In the genomic region with DNA sequence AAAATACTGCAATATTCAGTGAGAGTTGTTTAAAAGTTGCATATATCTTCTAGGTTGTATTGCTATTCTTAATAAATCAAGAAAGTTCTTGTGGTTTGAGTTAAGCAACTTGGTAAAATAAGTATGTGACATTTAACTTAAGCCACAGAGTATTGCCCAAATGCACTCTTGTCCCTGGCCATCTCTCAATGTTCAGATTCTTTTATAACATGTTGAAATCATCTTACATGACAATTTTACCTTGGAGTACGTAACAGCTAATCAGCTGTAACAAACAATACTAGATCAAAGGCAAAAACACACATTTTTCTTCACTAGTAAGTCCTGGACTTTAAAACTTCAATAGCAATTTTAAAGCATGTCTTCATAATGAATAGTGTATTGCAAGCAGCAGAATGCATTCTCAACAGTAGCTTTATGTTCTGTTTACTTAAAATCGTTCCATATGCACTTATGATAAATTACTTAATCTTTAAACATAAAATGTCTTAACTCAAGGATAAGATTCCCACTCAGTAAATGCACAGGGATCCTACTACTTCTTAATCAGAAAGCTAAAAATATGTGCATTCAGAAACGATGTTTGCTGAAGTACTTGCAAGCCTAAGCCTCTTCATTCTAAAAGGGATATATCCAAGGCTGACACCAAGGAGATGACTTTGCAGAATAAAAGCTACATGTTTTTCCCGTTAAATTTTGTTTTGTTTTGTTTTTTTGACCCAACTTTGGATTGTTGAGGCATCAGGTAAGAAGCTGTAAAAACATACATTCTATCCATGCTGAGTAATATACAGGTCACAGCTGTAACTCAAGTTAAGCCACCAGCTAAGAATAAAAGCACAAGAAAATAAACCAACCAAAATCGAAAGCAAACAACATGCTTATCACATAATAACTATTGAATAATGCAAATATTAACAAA, we compare ENCODE assay signal across 15 cellular contexts.
DNase-seq lines count a peak whose midpoint lies in the region; ATAC-seq, FAIRE-seq and TF ChIP-seq lines count a peak whose summit lies in the region.
"Had no signal": no experiment of that assay in that cellular context is flagged by ENCODE, and none has a peak within 500 bp of the region (broad histone marks: within the 10 kb centered on the region; RNA-seq: fewer than 3 reads in every experiment).

No MANE protein-coding gene starts in this region.

- no peaks in the 10 kb centered on the region for H3K27me3 ChIP-seq in dorsolateral prefrontal cortex
- H3K27me3 ChIP-seq in adrenal gland: no peaks in the 10 kb centered on the region
- H3K27me3 ChIP-seq: BLaER1 had no signal

- no peaks in the 10 kb centered on the region for H3K9me3 ChIP-seq in adrenal gland (replicated peaks in 1 of 3)
- H3K9me3 ChIP-seq: BLaER1 had no signal

- TF ChIP-seq CTCF in D721Med (IDR thresholded peaks at IDR 0.05; ENCODE audit: insufficient read depth, missing control alignments): no peak
- no peak for TF ChIP-seq CTCF in dorsolateral prefrontal cortex (IDR thresholded peaks at IDR 0.05 in 54 of 56, conservative IDR thresholded peaks at IDR 0.05 in 2 of 56; ENCODE audit: low read depth in 1 of 56, partially characterized antibody in 56 of 56)
- no peak for TF ChIP-seq CTCF in nephron (IDR thresholded peaks at IDR 0.05; ENCODE audit: unreplicated experiment in 3 of 3)
- no peak for TF ChIP-seq CTCF in adrenal gland (IDR thresholded peaks at IDR 0.05)

- intact Hi-C loops in dorsolateral prefrontal cortex (cut with DNase I): loop anchor here (2.0 to 10.0 kb wide), 3 partner anchors 78 to 975 kb away; no protein-coding TSS in a partner anchor
- intact Hi-C loops in activated CD4-positive, alpha-beta T cell treated with anti-CD3 and anti-CD28 coated beads, Interleukin-2, amount 10 ng/mL, durations not matched to agents 24 days and 14 days (cut with micrococcal nuclease): no loop called here
- intact Hi-C loops in adrenal gland (cut with DNase I): no loop called here

- no peaks in the 10 kb centered on the region for H3K36me3 Mint-ChIP-seq in nephron (ENCODE audit: low read depth)
- no peaks in the 10 kb centered on the region for H3K36me3 Mint-ChIP-seq in activated CD4-positive, alpha-beta T cell treated with anti-CD3 and anti-CD28 coated beads, Interleukin-2, amount 10 ng/mL, durations not matched to agents 24 days and 14 days (ENCODE audit: low read depth)
- H3K36me3 Mint-ChIP-seq: stimulated activated memory B cell treated with anti-CD40 and anti-IgM and Interleukin-4, amounts not matched to agents 10 μg/mL and 1 μg/mL and 100 μg/mL, for 72 hours had no signal

- peak overlapping the region in 56 of 59 donors; percentile 14 to 95 (median 75) for H3K27ac ChIP-seq in dorsolateral prefrontal cortex
- no peak overlapping the region for H3K27ac ChIP-seq in adrenal gland
- H3K27ac ChIP-seq: BLaER1 had no signal

- H3K27ac Mint-ChIP-seq in nephron: peak overlapping the region; percentile 76 to 88 (median 79)
- no peak overlapping the region for H3K27ac Mint-ChIP-seq in activated CD4-positive, alpha-beta T cell treated with anti-CD3 and anti-CD28 coated beads, Interleukin-2, amount 10 ng/mL, durations not matched to agents 24 days and 14 days
- H3K27ac Mint-ChIP-seq: activated naive CD4-positive, alpha-beta T cell treated with anti-CD3 and anti-CD28 coated beads for 36 hours; dendritic cell treated with granulocyte-macrophage colony-stimulating factor and Interleukin-4, amounts not matched to agents 40 ng/mL and 50 ng/mL, for 4 days; stimulated activated memory B cell treated with anti-CD40 and anti-IgM and Interleukin-4, amounts not matched to agents 10 μg/mL and 1 μg/mL and 100 μg/mL, for 72 hours had no signal

- FAIRE-seq in D721Med (lab: Jason Lieb, UNC): peak; percentile 61

- H3K4me3 ChIP-seq in dorsolateral prefrontal cortex: peak overlapping the region in 48 of 59 donors; percentile 0 to 51 (median 27)
- H3K4me3 ChIP-seq in adrenal gland: no peak overlapping the region
- H3K4me3 ChIP-seq: BLaER1 had no signal

- H3K36me3 ChIP-seq in adrenal gland (replicated peaks in 1 of 2): no peaks in the 10 kb centered on the region
- H3K36me3 ChIP-seq: BLaER1 had no signal

- no peaks in the 10 kb centered on the region for H3K27me3 Mint-ChIP-seq in nephron (ENCODE audit: low read depth)
- H3K27me3 Mint-ChIP-seq in activated CD4-positive, alpha-beta T cell treated with anti-CD3 and anti-CD28 coated beads, Interleukin-2, amount 10 ng/mL, durations not matched to agents 24 days and 14 days: no peaks in the 10 kb centered on the region
- H3K27me3 Mint-ChIP-seq: dendritic cell treated with granulocyte-macrophage colony-stimulating factor and Interleukin-4, amounts not matched to agents 40 ng/mL and 50 ng/mL, for 4 days; stimulated activated memory B cell treated with anti-CD40 and anti-IgM and Interleukin-4, amounts not matched to agents 10 μg/mL and 1 μg/mL and 100 μg/mL, for 72 hours had no signal

- ATAC-seq in GM19035 (IDR thresholded peaks at IDR 0.05; ENCODE audit: unreplicated experiment): no peak
- ATAC-seq: stimulated activated memory B cell treated with anti-CD40 and anti-IgM and Interleukin-4, amounts not matched to agents 10 μg/mL and 1 μg/mL and 100 μg/mL, for 72 hours had no signal

- peaks cover 3% of the 10 kb centered on the region for H3K9me3 Mint-ChIP-seq in nephron
- H3K9me3 Mint-ChIP-seq in activated CD4-positive, alpha-beta T cell treated with anti-CD3 and anti-CD28 coated beads, Interleukin-2, amount 10 ng/mL, durations not matched to agents 24 days and 14 days: no peaks in the 10 kb centered on the region
- H3K9me3 Mint-ChIP-seq: activated naive CD4-positive, alpha-beta T cell treated with anti-CD3 and anti-CD28 coated beads for 36 hours; stimulated activated memory B cell treated with anti-CD40 and anti-IgM and Interleukin-4, amounts not matched to agents 10 μg/mL and 1 μg/mL and 100 μg/mL, for 72 hours had no signal

- WGBS in adrenal gland, 4 donors: 36 to 54% (median 44%) methylated on average over 5 of the region's 5 CpGs

- TF ChIP-seq POLR2A in adrenal gland (IDR thresholded peaks at IDR 0.05): no peak

- DNase-seq in D721Med (ENCODE audit: insufficient read length, low spot score) (no peak), NCI-H748 (lab: John Stamatoyannopoulos, UW; ENCODE audit: unreplicated experiment) (peak; percentile 63), dorsolateral prefrontal cortex (no peak), NOMO-1 treated with DMSO at 0.1 percent for 48 hours (lab: John Stamatoyannopoulos, UW; ENCODE audit: unreplicated experiment) (no peak), adrenal gland (no peak)
- no peak for DNase-seq in activated CD4-positive, alpha-beta T cell treated with anti-CD3 and anti-CD28 coated beads, Interleukin-2, amount 10 ng/mL, durations not matched to agents 24 days and 14 days
- DNase-seq: activated naive CD4-positive, alpha-beta T cell treated with anti-CD3 and anti-CD28 coated beads for 36 hours; foreskin melanocyte; SIG-M5; stimulated activated CD4-positive, alpha-beta T cell treated with anti-CD3 and anti-CD28 coated beads, Interleukin-4, amount 100 ng/mL, for 24 hours had no signal

- H3K4me1 ChIP-seq in adrenal gland (replicated peaks in 1 of 2): no peaks in the 10 kb centered on the region

- H3K4me3 Mint-ChIP-seq in nephron: peak overlapping the region in 1 of 3 experiments; percentile 49
- no peak overlapping the region for H3K4me3 Mint-ChIP-seq in activated CD4-positive, alpha-beta T cell treated with anti-CD3 and anti-CD28 coated beads, Interleukin-2, amount 10 ng/mL, durations not matched to agents 24 days and 14 days
- H3K4me3 Mint-ChIP-seq: activated naive CD4-positive, alpha-beta T cell treated with anti-CD3 and anti-CD28 coated beads for 36 hours; dendritic cell treated with granulocyte-macrophage colony-stimulating factor and Interleukin-4, amounts not matched to agents 40 ng/mL and 50 ng/mL, for 4 days; stimulated activated memory B cell treated with anti-CD40 and anti-IgM and Interleukin-4, amounts not matched to agents 10 μg/mL and 1 μg/mL and 100 μg/mL, for 72 hours had no signal

- H3K4me1 Mint-ChIP-seq in nephron: peaks cover 60% of the 10 kb centered on the region
- H3K4me1 Mint-ChIP-seq in activated CD4-positive, alpha-beta T cell treated with anti-CD3 and anti-CD28 coated beads, Interleukin-2, amount 10 ng/mL, durations not matched to agents 24 days and 14 days: no peaks in the 10 kb centered on the region
- H3K4me1 Mint-ChIP-seq: stimulated activated memory B cell treated with anti-CD40 and anti-IgM and Interleukin-4, amounts not matched to agents 10 μg/mL and 1 μg/mL and 100 μg/mL, for 72 hours had no signal

Comparison
In these comparisons a context has a peak if more than half of its experiments do, and no peak if none do; other contexts are left out.
1. H3K27ac ChIP-seq: peak in dorsolateral prefrontal cortex (56 of 59); none in adrenal gland (0 of 5).
2. H3K4me3 ChIP-seq: peak in dorsolateral prefrontal cortex (48 of 59); none in adrenal gland (0 of 4).
3. intact Hi-C loops: an anchor here in dorsolateral prefrontal cortex (2.0 to 10.0 kb wide); none called in activated CD4-positive, alpha-beta T cell treated with anti-CD3 and anti-CD28 coated beads, Interleukin-2, amount 10 ng/mL, durations not matched to agents 24 days and 14 days and adrenal gland.